2 cellular contexts compared by ENCODE assay signal in the genomic region with DNA sequence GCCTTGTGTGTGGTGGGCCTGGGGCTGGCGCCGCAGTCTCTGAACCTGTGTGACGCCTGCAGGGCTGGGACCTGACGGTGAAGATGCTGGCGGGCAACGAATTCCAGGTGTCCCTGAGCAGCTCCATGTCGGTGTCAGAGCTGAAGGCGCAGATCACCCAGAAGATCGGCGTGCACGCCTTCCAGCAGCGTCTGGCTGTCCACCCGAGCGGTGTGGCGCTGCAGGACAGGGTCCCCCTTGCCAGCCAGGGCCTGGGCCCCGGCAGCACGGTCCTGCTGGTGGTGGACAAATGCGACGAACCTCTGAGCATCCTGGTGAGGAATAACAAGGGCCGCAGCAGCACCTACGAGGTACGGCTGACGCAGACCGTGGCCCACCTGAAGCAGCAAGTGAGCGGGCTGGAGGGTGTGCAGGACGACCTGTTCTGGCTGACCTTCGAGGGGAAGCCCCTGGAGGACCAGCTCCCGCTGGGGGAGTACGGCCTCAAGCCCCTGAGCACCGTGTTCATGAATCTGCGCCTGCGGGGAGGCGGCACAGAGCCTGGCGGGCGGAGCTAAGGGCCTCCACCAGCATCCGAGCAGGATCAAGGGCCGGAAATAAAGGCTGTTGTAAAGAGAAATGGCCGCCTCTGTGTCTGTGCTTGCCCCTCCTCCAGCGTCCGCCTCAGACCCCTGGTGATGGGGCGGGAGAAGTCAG.
TF ChIP-seq lines count a peak whose summit lies in the region.

No MANE protein-coding gene starts in this region.

TF ChIP-seq in SK-N-SH, 30 proteins besides CTCF, POLR2A, EP300 and RAD21:
- TF ChIP-seq CHD2 (IDR thresholded peaks at IDR 0.05; ENCODE audit: low read length, partially characterized antibody) (no peak), YY1 (IDR thresholded peaks at IDR 0.05; ENCODE audit: low read depth) (no peak), RXRA (IDR thresholded peaks at IDR 0.05; ENCODE audit: borderline replicate concordance, low read depth) (no peak), GABPA (IDR thresholded peaks at IDR 0.05; ENCODE audit: low read depth) (no peak), POLR2AphosphoS5 (IDR thresholded peaks at IDR 0.05; ENCODE audit: low read depth, low read length) (no peak), TAF1 (IDR thresholded peaks at IDR 0.05; ENCODE audit: borderline replicate concordance, low read depth, low read length) (no peak), NFIC (IDR thresholded peaks at IDR 0.05; ENCODE audit: borderline replicate concordance) (no peak), SIN3A (IDR thresholded peaks at IDR 0.05; ENCODE audit: borderline replicate concordance, low read depth, low read length) (no peak), FOXM1 (IDR thresholded peaks at IDR 0.05; ENCODE audit: low read depth) (no peak), MXI1 (IDR thresholded peaks at IDR 0.05; ENCODE audit: low read depth, low read length) (no peak), JUND (IDR thresholded peaks at IDR 0.05) (no peak), RCOR1 (IDR thresholded peaks at IDR 0.05; ENCODE audit: low read length) (no peak), FOSL2 (IDR thresholded peaks at IDR 0.05; ENCODE audit: borderline replicate concordance, low read depth) (no peak), RFX5 (IDR thresholded peaks at IDR 0.05; ENCODE audit: low read length) (no peak)
- TF ChIP-seq, protein P1, sequence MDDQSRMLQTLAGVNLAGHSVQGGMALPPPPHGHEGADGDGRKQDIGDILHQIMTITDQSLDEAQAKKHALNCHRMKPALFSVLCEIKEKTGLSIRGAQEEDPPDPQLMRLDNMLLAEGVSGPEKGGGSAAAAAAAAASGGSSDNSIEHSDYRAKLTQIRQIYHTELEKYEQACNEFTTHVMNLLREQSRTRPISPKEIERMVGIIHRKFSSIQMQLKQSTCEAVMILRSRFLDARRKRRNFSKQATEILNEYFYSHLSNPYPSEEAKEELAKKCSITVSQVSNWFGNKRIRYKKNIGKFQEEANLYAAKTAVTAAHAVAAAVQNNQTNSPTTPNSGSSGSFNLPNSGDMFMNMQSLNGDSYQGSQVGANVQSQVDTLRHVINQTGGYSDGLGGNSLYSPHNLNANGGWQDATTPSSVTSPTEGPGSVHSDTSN (IDR thresholded peaks at IDR 0.05): no peak
- TF ChIP-seq, protein P2, sequence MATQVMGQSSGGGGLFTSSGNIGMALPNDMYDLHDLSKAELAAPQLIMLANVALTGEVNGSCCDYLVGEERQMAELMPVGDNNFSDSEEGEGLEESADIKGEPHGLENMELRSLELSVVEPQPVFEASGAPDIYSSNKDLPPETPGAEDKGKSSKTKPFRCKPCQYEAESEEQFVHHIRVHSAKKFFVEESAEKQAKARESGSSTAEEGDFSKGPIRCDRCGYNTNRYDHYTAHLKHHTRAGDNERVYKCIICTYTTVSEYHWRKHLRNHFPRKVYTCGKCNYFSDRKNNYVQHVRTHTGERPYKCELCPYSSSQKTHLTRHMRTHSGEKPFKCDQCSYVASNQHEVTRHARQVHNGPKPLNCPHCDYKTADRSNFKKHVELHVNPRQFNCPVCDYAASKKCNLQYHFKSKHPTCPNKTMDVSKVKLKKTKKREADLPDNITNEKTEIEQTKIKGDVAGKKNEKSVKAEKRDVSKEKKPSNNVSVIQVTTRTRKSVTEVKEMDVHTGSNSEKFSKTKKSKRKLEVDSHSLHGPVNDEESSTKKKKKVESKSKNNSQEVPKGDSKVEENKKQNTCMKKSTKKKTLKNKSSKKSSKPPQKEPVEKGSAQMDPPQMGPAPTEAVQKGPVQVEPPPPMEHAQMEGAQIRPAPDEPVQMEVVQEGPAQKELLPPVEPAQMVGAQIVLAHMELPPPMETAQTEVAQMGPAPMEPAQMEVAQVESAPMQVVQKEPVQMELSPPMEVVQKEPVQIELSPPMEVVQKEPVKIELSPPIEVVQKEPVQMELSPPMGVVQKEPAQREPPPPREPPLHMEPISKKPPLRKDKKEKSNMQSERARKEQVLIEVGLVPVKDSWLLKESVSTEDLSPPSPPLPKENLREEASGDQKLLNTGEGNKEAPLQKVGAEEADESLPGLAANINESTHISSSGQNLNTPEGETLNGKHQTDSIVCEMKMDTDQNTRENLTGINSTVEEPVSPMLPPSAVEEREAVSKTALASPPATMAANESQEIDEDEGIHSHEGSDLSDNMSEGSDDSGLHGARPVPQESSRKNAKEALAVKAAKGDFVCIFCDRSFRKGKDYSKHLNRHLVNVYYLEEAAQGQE (IDR thresholded peaks at IDR 0.05; ENCODE audit: low read depth, low read length): no peak
- TF ChIP-seq, protein P3, sequence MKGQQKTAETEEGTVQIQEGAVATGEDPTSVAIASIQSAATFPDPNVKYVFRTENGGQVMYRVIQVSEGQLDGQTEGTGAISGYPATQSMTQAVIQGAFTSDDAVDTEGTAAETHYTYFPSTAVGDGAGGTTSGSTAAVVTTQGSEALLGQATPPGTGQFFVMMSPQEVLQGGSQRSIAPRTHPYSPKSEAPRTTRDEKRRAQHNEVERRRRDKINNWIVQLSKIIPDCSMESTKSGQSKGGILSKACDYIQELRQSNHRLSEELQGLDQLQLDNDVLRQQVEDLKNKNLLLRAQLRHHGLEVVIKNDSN (IDR thresholded peaks at IDR 0.05; ENCODE audit: borderline replicate concordance, low read depth): no peak

TF ChIP-seq in SK-N-SH treated with all-trans-retinoic acid at 6 μM for 48 hours, 23 proteins besides CTCF, POLR2A, EP300 and RAD21:
- TF ChIP-seq OSR1 (CRISPR knock-in tag; IDR thresholded peaks at IDR 0.05) (no peak), PPARA (CRISPR knock-in tag; IDR thresholded peaks at IDR 0.05; ENCODE audit: borderline replicate concordance) (no peak), CSDC2 (CRISPR knock-in tag; IDR thresholded peaks at IDR 0.05) (no peak), ZC3H10 (CRISPR knock-in tag; IDR thresholded peaks at IDR 0.05) (no peak), TOX (CRISPR knock-in tag; IDR thresholded peaks at IDR 0.05; ENCODE audit: borderline replicate concordance) (no peak), SNAI2 (CRISPR knock-in tag; IDR thresholded peaks at IDR 0.05) (no peak), ZFP3 (CRISPR knock-in tag; IDR thresholded peaks at IDR 0.05) (no peak)
- TF ChIP-seq, protein P4, sequence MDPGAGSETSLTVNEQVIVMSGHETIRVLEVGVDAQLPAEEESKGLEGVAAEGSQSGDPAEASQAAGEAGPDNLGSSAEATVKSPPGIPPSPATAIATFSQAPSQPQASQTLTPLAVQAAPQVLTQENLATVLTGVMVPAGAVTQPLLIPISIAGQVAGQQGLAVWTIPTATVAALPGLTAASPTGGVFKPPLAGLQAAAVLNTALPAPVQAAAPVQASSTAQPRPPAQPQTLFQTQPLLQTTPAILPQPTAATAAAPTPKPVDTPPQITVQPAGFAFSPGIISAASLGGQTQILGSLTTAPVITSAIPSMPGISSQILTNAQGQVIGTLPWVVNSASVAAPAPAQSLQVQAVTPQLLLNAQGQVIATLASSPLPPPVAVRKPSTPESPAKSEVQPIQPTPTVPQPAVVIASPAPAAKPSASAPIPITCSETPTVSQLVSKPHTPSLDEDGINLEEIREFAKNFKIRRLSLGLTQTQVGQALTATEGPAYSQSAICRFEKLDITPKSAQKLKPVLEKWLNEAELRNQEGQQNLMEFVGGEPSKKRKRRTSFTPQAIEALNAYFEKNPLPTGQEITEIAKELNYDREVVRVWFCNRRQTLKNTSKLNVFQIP (CRISPR knock-in tag; IDR thresholded peaks at IDR 0.05; ENCODE audit: borderline replicate concordance, low read depth): no peak
- TF ChIP-seq, protein P5, sequence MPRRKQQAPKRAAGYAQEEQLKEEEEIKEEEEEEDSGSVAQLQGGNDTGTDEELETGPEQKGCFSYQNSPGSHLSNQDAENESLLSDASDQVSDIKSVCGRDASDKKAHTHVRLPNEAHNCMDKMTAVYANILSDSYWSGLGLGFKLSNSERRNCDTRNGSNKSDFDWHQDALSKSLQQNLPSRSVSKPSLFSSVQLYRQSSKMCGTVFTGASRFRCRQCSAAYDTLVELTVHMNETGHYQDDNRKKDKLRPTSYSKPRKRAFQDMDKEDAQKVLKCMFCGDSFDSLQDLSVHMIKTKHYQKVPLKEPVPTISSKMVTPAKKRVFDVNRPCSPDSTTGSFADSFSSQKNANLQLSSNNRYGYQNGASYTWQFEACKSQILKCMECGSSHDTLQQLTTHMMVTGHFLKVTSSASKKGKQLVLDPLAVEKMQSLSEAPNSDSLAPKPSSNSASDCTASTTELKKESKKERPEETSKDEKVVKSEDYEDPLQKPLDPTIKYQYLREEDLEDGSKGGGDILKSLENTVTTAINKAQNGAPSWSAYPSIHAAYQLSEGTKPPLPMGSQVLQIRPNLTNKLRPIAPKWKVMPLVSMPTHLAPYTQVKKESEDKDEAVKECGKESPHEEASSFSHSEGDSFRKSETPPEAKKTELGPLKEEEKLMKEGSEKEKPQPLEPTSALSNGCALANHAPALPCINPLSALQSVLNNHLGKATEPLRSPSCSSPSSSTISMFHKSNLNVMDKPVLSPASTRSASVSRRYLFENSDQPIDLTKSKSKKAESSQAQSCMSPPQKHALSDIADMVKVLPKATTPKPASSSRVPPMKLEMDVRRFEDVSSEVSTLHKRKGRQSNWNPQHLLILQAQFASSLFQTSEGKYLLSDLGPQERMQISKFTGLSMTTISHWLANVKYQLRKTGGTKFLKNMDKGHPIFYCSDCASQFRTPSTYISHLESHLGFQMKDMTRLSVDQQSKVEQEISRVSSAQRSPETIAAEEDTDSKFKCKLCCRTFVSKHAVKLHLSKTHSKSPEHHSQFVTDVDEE (CRISPR knock-in tag; IDR thresholded peaks at IDR 0.05): no peak
- TF ChIP-seq, protein P6, sequence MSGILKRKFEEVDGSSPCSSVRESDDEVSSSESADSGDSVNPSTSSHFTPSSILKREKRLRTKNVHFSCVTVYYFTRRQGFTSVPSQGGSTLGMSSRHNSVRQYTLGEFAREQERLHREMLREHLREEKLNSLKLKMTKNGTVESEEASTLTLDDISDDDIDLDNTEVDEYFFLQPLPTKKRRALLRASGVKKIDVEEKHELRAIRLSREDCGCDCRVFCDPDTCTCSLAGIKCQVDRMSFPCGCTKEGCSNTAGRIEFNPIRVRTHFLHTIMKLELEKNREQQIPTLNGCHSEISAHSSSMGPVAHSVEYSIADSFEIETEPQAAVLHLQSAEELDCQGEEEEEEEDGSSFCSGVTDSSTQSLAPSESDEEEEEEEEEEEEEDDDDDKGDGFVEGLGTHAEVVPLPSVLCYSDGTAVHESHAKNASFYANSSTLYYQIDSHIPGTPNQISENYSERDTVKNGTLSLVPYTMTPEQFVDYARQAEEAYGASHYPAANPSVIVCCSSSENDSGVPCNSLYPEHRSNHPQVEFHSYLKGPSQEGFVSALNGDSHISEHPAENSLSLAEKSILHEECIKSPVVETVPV (CRISPR knock-in tag; IDR thresholded peaks at IDR 0.05): no peak
